14 cellular contexts compared by ENCODE assay signal in the genomic region with DNA sequence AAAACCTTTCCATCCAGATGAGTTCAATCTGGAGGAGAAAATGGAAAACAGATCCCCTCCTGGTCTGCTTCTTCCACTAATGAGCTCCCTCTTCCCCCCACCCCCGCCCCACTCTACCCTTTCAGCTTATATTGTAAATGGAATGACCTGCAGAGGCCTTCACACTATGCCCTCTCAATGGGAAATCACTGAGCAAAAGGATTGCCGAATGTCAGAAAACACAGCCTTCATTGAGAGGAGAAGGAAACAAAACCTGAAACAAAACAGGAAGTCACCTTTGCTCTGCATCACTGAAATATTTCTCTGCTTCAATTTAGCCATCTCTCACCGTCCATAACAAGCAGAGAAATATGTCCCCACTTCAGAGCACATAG. TPM values are rescaled to one million over a fixed set of nuclear protein-coding genes. Genes with fewer than 3 reads are reported as not detected.
DNase-seq lines count a peak whose midpoint lies in the region; ATAC-seq and TF ChIP-seq lines count a peak whose summit lies in the region.
"Had no signal": no experiment of that assay in that cellular context is flagged by ENCODE, and none has a peak within 500 bp of the region (broad histone marks: within the 10 kb centered on the region; RNA-seq: fewer than 3 reads in every experiment).

No MANE protein-coding gene starts in this region.

- no peak overlapping the region for H3K14ac ChIP-seq in mesenchymal stem cell (ENCODE audit: low read length in 2 of 2)

- no peaks in the 10 kb centered on the region for H4K20me1 ChIP-seq in SK-N-SH (ENCODE audit: insufficient read depth)

- TF ChIP-seq CTCF in SK-N-SH (IDR thresholded peaks at IDR 0.05): no peak
- no peak for TF ChIP-seq CTCF in WERI-Rb-1 (IDR thresholded peaks at IDR 0.05; ENCODE audit: low read depth, low read length)

- peak in 1 of 2 experiments; percentile 56; a peak in 1 of 4 replicates for TF ChIP-seq EP300 in SK-N-SH (IDR thresholded peaks at IDR 0.05; ENCODE audit: borderline replicate concordance in 1 of 2, low read depth in 1 of 2, low read length in 1 of 2)

- no peaks in the 10 kb centered on the region for H3K36me3 ChIP-seq in SK-N-SH (replicated peaks in 1 of 2; ENCODE audit: control insufficient read depth in 1 of 2, insufficient read depth in 2 of 2, low read length in 1 of 2)
- H3K36me3 ChIP-seq in mesenchymal stem cell (ENCODE audit: control insufficient read depth in 1 of 2, insufficient read depth in 2 of 2, low read depth in 1 of 2, low read length in 2 of 2): no peaks in the 10 kb centered on the region
- no peaks in the 10 kb centered on the region for H3K36me3 ChIP-seq in WERI-Rb-1
- H3K36me3 ChIP-seq: brain microvascular endothelial cell, upper lobe of right lung had no signal

- H2BK12ac ChIP-seq in mesenchymal stem cell (ENCODE audit: low read length in 2 of 2): peak overlapping the region in 1 of 2 experiments; percentile 42

- H3F3A ChIP-seq in SK-N-SH (replicated peaks; ENCODE audit: insufficient read depth): no peaks in the 10 kb centered on the region

- H3K4me3 Mint-ChIP-seq in stimulated activated naive B cell treated with anti-CD40 and anti-IgM and Interleukin-4, amounts not matched to agents 10 μg/mL and 1 μg/mL and 100 μg/mL, for 72 hours: no peak overlapping the region

- no peak overlapping the region for H3K4ac ChIP-seq in mesenchymal stem cell (ENCODE audit: low read depth in 1 of 2, low read length in 2 of 2)

- no peaks in the 10 kb centered on the region for H3K79me2 ChIP-seq in SK-N-SH (ENCODE audit: insufficient read depth)

- H3K36me3 Mint-ChIP-seq in stimulated activated naive B cell treated with anti-CD40 and anti-IgM and Interleukin-4, amounts not matched to agents 10 μg/mL and 1 μg/mL and 100 μg/mL, for 72 hours: no peaks in the 10 kb centered on the region

- H2BK5ac ChIP-seq in mesenchymal stem cell (ENCODE audit: low read depth, low read length, poor library complexity, severe bottlenecking): no peak overlapping the region

- no peak overlapping the region for H2AFZ ChIP-seq in SK-N-SH (ENCODE audit: low read depth)
- H2AFZ ChIP-seq in mesenchymal stem cell (ENCODE audit: low read depth, low read length): no peak overlapping the region

- DNase-seq in DMS53 (lab: John Stamatoyannopoulos, UW) (peak; percentile 69), SK-N-SH (peak; percentile 75), mesenchymal stem cell (no peak), WERI-Rb-1 (no peak), KBM-7 (no peak), NCI-H226 (no peak)
- no peak for DNase-seq in stimulated activated naive B cell treated with anti-CD40 and anti-IgM and Interleukin-4, amounts not matched to agents 10 μg/mL and 1 μg/mL and 100 μg/mL, for 72 hours
- DNase-seq: activated CD4-positive, alpha-beta T cell treated with anti-CD3 and anti-CD28 coated beads, Interleukin-2, amount 50 U/mL, for 4 hours; brain microvascular endothelial cell; effector CD4-positive, alpha-beta T cell; GM23248; upper lobe of right lung had no signal

- no peak overlapping the region for H3K4me2 ChIP-seq in SK-N-SH
- no peak overlapping the region for H3K4me2 ChIP-seq in mesenchymal stem cell (ENCODE audit: low read length, poor library complexity, severe bottlenecking)

- H3K4me1 ChIP-seq in SK-N-SH (ENCODE audit: control insufficient read depth in 1 of 2, insufficient read depth in 2 of 2, low read depth in 1 of 2, low read length in 1 of 2): peaks cover 0 to 35% of the 10 kb centered on the region in 2 experiments; a peak in 3 of 4 replicates
- H3K4me1 ChIP-seq in mesenchymal stem cell (ENCODE audit: control insufficient read depth, insufficient read depth, low read depth, low read length): peaks cover 13% of the 10 kb centered on the region
- H3K4me1 ChIP-seq: upper lobe of right lung had no signal

- peaks cover 15 to 22% of the 10 kb centered on the region in 2 donors for H3K4me1 Mint-ChIP-seq in stimulated activated naive B cell treated with anti-CD40 and anti-IgM and Interleukin-4, amounts not matched to agents 10 μg/mL and 1 μg/mL and 100 μg/mL, for 72 hours

- no peak overlapping the region for H3K23ac ChIP-seq in mesenchymal stem cell (ENCODE audit: low read length in 2 of 2)

- H3K27me3 Mint-ChIP-seq in stimulated activated naive B cell treated with anti-CD40 and anti-IgM and Interleukin-4, amounts not matched to agents 10 μg/mL and 1 μg/mL and 100 μg/mL, for 72 hours: peaks cover 52 to 63% of the 10 kb centered on the region in 2 donors

- no peak overlapping the region for H3K18ac ChIP-seq in mesenchymal stem cell (ENCODE audit: low read depth in 1 of 2, low read length in 2 of 2)

- H3K27ac Mint-ChIP-seq in stimulated activated naive B cell treated with anti-CD40 and anti-IgM and Interleukin-4, amounts not matched to agents 10 μg/mL and 1 μg/mL and 100 μg/mL, for 72 hours: no peak overlapping the region

- peak overlapping the region; percentile 38 for H4K8ac ChIP-seq in mesenchymal stem cell (ENCODE audit: low read length)

- no peaks in the 10 kb centered on the region for H3K79me1 ChIP-seq in mesenchymal stem cell (replicated peaks; ENCODE audit: low read length, poor library complexity, severe bottlenecking)

- H3K9ac ChIP-seq in SK-N-SH: no peak overlapping the region
- H3K9ac ChIP-seq in mesenchymal stem cell (ENCODE audit: low read length): no peak overlapping the region
- H3K9ac ChIP-seq: GM23248 had no signal

- H3K9me2 ChIP-seq in SK-N-SH: no peaks in the 10 kb centered on the region

- no peak overlapping the region for H2BK120ac ChIP-seq in mesenchymal stem cell (ENCODE audit: low read depth, low read length)

- H3K9me3 ChIP-seq in SK-N-SH (no peaks in the 10 kb centered on the region), mesenchymal stem cell (ENCODE audit: control insufficient read depth, low read length) (no peaks in the 10 kb centered on the region), WERI-Rb-1 (ENCODE audit: severe bottlenecking) (no peaks in the 10 kb centered on the region)
- H3K9me3 ChIP-seq: upper lobe of right lung had no signal

- no peak overlapping the region for H4K91ac ChIP-seq in mesenchymal stem cell (ENCODE audit: low read length)

- H3K27me3 ChIP-seq in SK-N-SH (ENCODE audit: insufficient read depth): no peaks in the 10 kb centered on the region
- peaks cover 0 to 11% of the 10 kb centered on the region in 2 experiments for H3K27me3 ChIP-seq in mesenchymal stem cell (ENCODE audit: control insufficient read depth in 1 of 2, insufficient read depth in 1 of 2, low read length in 2 of 2)
- no peaks in the 10 kb centered on the region for H3K27me3 ChIP-seq in WERI-Rb-1 (ENCODE audit: insufficient read depth, low read depth, severe bottlenecking)
- H3K27me3 ChIP-seq: brain microvascular endothelial cell had no signal

- POLR2A ChIA-PET in SK-N-SH (lab: Yijun Ruan, JAX): interaction anchor here (1.8 kb wide), 1 partner anchor 74 kb away, joined by 4 read pairs; no protein-coding TSS in a partner anchor

- in situ Hi-C loops in KBM-7 (cut with MboI; ENCODE audit: low pct_unique_long_range_greater_than_20kb, low sequenced_read_pairs): no loop called here

- no peaks in the 10 kb centered on the region for H3K9me3 Mint-ChIP-seq in stimulated activated naive B cell treated with anti-CD40 and anti-IgM and Interleukin-4, amounts not matched to agents 10 μg/mL and 1 μg/mL and 100 μg/mL, for 72 hours

- peak; percentile 41 for ATAC-seq in HG03469 (IDR thresholded peaks at IDR 0.05; ENCODE audit: unreplicated experiment)
- no peak for ATAC-seq in stimulated activated naive B cell treated with anti-CD40 and anti-IgM and Interleukin-4, amounts not matched to agents 10 μg/mL and 1 μg/mL and 100 μg/mL, for 72 hours (replicated peaks)
- ATAC-seq: GM12878, upper lobe of right lung had no signal

- H3K4me3 ChIP-seq in SK-N-SH (ENCODE audit: low read depth in 2 of 2, low read length in 1 of 2) (no peak overlapping the region), mesenchymal stem cell (ENCODE audit: insufficient read depth in 1 of 2, low read depth in 1 of 2, low read length in 2 of 2) (no peak overlapping the region), WERI-Rb-1 (ENCODE audit: low read depth, low read length) (no peak overlapping the region)
- H3K4me3 ChIP-seq: GM12878, upper lobe of right lung had no signal

- CTCF ChIA-PET in SK-N-SH (lab: Yijun Ruan, JAX): interaction anchor here (0.6 to 5.2 kb wide), 7 partner anchors 24 to 112 kb away, joined by 3 to 29 read pairs (median 5); no protein-coding TSS in a partner anchor

- no peak for TF ChIP-seq RAD21 in SK-N-SH (IDR thresholded peaks at IDR 0.05; ENCODE audit: low read length)

- WGBS in SK-N-SH (ENCODE audit: low lambda C conversion rate): 64% methylated on average over 3 of the region's 3 CpGs
- 14% methylated on average over 3 of the region's 3 CpGs for WGBS in mesenchymal stem cell

- peak overlapping the region in 1 of 2 experiments; percentile 77; a peak in 2 of 4 replicates for H3K27ac ChIP-seq in SK-N-SH (ENCODE audit: low read depth in 2 of 2, low read length in 1 of 2)
- no peak overlapping the region for H3K27ac ChIP-seq in mesenchymal stem cell (ENCODE audit: low read length, poor library complexity, severe bottlenecking)
- H3K27ac ChIP-seq in WERI-Rb-1: no peak overlapping the region
- H3K27ac ChIP-seq: brain microvascular endothelial cell, GM23248, upper lobe of right lung had no signal

- H2BK15ac ChIP-seq in mesenchymal stem cell (ENCODE audit: low read depth, poor library complexity, severe bottlenecking): no peak overlapping the region

- no peak overlapping the region for H2AK5ac ChIP-seq in mesenchymal stem cell (ENCODE audit: low read length, severe bottlenecking)

TF ChIP-seq in SK-N-SH, 30 proteins besides CTCF, POLR2A, EP300 and RAD21 (continues in another document):
- TF ChIP-seq POLR2AphosphoS5 (IDR thresholded peaks at IDR 0.05; ENCODE audit: low read depth, low read length) (no peak), ZBTB33 (IDR thresholded peaks at IDR 0.05; ENCODE audit: borderline replicate concordance, low read depth) (no peak), FOXM1 (IDR thresholded peaks at IDR 0.05; ENCODE audit: low read depth) (no peak)

RNA-seq across cellular contexts. Expression of gene FRZB, which starts 1.6 kb away (rescaled TPM):
- polyA plus RNA-seq in SK-N-SH (2012; rRNA removed): 2.8 and 3.5 TPM in 2 replicates
- polyA plus RNA-seq in SK-N-SH (2012; cell fraction: cytosol; rRNA removed): 3.2 and 3.4 TPM in 2 replicates
- polyA plus RNA-seq in SK-N-SH (2012; cell fraction: nucleus; rRNA removed): 1.2 and 1.4 TPM in 2 replicates
- polyA plus RNA-seq in mesenchymal stem cell (2013, experiment 1 of 2): 54.6 TPM
- 55.5 TPM for polyA plus RNA-seq in mesenchymal stem cell (2013, experiment 2 of 2)

Comparison
In these comparisons a context has a peak if more than half of its experiments do, and no peak if none do; other contexts are left out.
1. DNase-seq: peak in DMS53 (single experiment) and SK-N-SH (single experiment); none in mesenchymal stem cell (single experiment), WERI-Rb-1 (single experiment), KBM-7 (single experiment), stimulated activated naive B cell treated with anti-CD40 and anti-IgM and Interleukin-4, amounts not matched to agents 10 μg/mL and 1 μg/mL and 100 μg/mL, for 72 hours (single experiment) and NCI-H226 (single experiment).